In genomic region chr6:32976334-32977069, GRCh38 we compare ENCODE assay signal across 10 cellular contexts. TPM values are rescaled to one million over a fixed set of nuclear protein-coding genes. Genes with fewer than 3 reads are reported as not detected.
DNase-seq lines count a peak whose midpoint lies in the region; ATAC-seq, FAIRE-seq and TF ChIP-seq lines count a peak whose summit lies in the region.
"Had no signal": no experiment of that assay in that cellular context is flagged by ENCODE, and none has a peak within 500 bp of the region (broad histone marks: within the 10 kb centered on the region; RNA-seq: fewer than 3 reads in every experiment).

No MANE protein-coding gene starts in this region.

- H3K23ac ChIP-seq in H1 (ENCODE audit: insufficient read length), result no peak overlapping the region
- H3K23ac ChIP-seq in trophoblast cell (ENCODE audit: low read length), result no peak overlapping the region

- FAIRE-seq in H1 (lab: Jason Lieb, UNC), result no peak

- WGBS in H1 (ENCODE audit: extremely low coverage in 1 of 2, insufficient coverage in 1 of 2, insufficient read length in 1 of 2, insufficient replicate concordance in 2 of 2, low coverage in 1 of 2, low lambda C conversion rate in 2 of 2, missing lambda C conversion rate in 1 of 2), 2 experiments, result 95% methylated on average over 7 of the region's 7 CpGs; no CpG with 5 or more reads in 1 of the 2 experiments
- WGBS in trophoblast cell (ENCODE audit: extremely low coverage, insufficient coverage, insufficient read length), result no CpG with 5 or more reads among the region's 7 CpGs
- WGBS in body of pancreas, 2 donors, result 50 to 66% methylated on average over 7 of the region's 7 CpGs

- DNase-seq in T-helper 1 cell, result no peak
- DNase-seq in Panc1 (ENCODE audit: low read depth, low spot score), result no peak
- no peak for DNase-seq in H1 (ENCODE audit: low read depth in 1 of 2, low spot score in 2 of 2)
- peak in 1 of 2 donors; percentile 17 for DNase-seq in trophoblast cell
- DNase-seq in NCI-H1436 (lab: John Stamatoyannopoulos, UW), result no peak
- no peak for DNase-seq in foreskin melanocyte
- DNase-seq in body of pancreas, result no peak
- DNase-seq: MG63, NCI-H774 had no signal

- H4K91ac ChIP-seq in H1 (replicated peaks; ENCODE audit: insufficient read length, low read length) (no peak overlapping the region), trophoblast cell (ENCODE audit: low read depth, low read length) (no peak overlapping the region)

- H4K12ac ChIP-seq in trophoblast cell (ENCODE audit: low read depth, low read length), result no peak overlapping the region

- H3K27me3 ChIP-seq in Panc1 (ENCODE audit: control insufficient read depth, insufficient read depth, low read length), result no peaks in the 10 kb centered on the region
- no peaks in the 10 kb centered on the region for H3K27me3 ChIP-seq in H1 (replicated peaks in 1 of 4; ENCODE audit: control insufficient read depth in 3 of 4, extremely low read depth in 1 of 4, insufficient read depth in 3 of 4, low read length in 3 of 4)
- no peaks in the 10 kb centered on the region for H3K27me3 ChIP-seq in trophoblast cell (ENCODE audit: insufficient read depth, low read length)
- no peaks in the 10 kb centered on the region for H3K27me3 ChIP-seq in body of pancreas
- H3K27me3 ChIP-seq: MG63 had no signal

- no peak overlapping the region for H2BK15ac ChIP-seq in H1 (ENCODE audit: low read length)

- H3K79me2 ChIP-seq in H1 (ENCODE audit: control insufficient read depth in 1 of 2, insufficient read depth in 2 of 2, low read length in 2 of 2), result peaks cover 44 to 76% of the 10 kb centered on the region in 2 experiments
- peaks cover 27% of the 10 kb centered on the region for H3K79me2 ChIP-seq in trophoblast cell (ENCODE audit: control insufficient read depth, insufficient read depth, low read length, poor library complexity)

- TF ChIP-seq POLR2A in H1 (IDR thresholded peaks at IDR 0.05; ENCODE audit: control extremely low read depth in 1 of 2, low read depth in 2 of 2, low read length in 2 of 2) (no peak), body of pancreas (IDR thresholded peaks at IDR 0.05) (no peak)

- POLR2A ChIA-PET in Panc1 (lab: Charles Lee) (no interaction called here), H1 (lab: Charles Lee; ENCODE audit: partially characterized antibody) (interaction anchor here (1.2 to 33.3 kb wide), 6 partner anchors 3 to 435 kb away, joined by 3 to 1158 read pairs (median 62); partner anchors contain the start of genes BRD2 and HLA-DMA)

- peak overlapping the region; percentile 94 to 100 for H3K4me3 ChIP-seq in Panc1 (ENCODE audit: low read depth in 2 of 2, low read length in 2 of 2)
- no peak overlapping the region for H3K4me3 ChIP-seq in H1 (ENCODE audit: extremely low read depth in 1 of 4, insufficient read depth in 2 of 4, low read depth in 3 of 4, low read length in 4 of 4)
- no peak overlapping the region for H3K4me3 ChIP-seq in trophoblast cell (ENCODE audit: low read depth, low read length)
- no peak overlapping the region for H3K4me3 ChIP-seq in body of pancreas

- no peak overlapping the region for H2BK12ac ChIP-seq in H1 (ENCODE audit: low read depth, low read length)
- H2BK12ac ChIP-seq in trophoblast cell (ENCODE audit: low read length), result no peak overlapping the region

- intact Hi-C loops in Panc1 (cut with micrococcal nuclease; ENCODE audit: unreplicated experiment) (no loop called here), body of pancreas (cut with DNase I) (no loop called here)

- H3K4me2 ChIP-seq in H1 (ENCODE audit: insufficient read depth in 1 of 2, low read depth in 2 of 2, low read length in 2 of 2) (peak overlapping the region in 1 of 2 experiments; percentile 28; a peak in 1 of 4 replicates), trophoblast cell (ENCODE audit: low read length) (no peak overlapping the region)

- peaks cover 58% of the 10 kb centered on the region for H3K4me1 ChIP-seq in Panc1 (ENCODE audit: control insufficient read depth, insufficient read depth, low read length)
- peaks cover 0 to 11% (median 6%) of the 10 kb centered on the region in 4 experiments; a peak in 5 of 7 replicates for H3K4me1 ChIP-seq in H1 (replicated peaks in 1 of 4; ENCODE audit: control insufficient read depth in 3 of 4, insufficient read depth in 4 of 4, low read length in 3 of 4)
- H3K4me1 ChIP-seq in trophoblast cell (ENCODE audit: control insufficient read depth in 1 of 2, insufficient read depth in 2 of 2, low read length in 2 of 2), result peaks cover 0 to 8% of the 10 kb centered on the region in 2 experiments
- H3K4me1 ChIP-seq in body of pancreas, result peaks cover 56% of the 10 kb centered on the region

- no peak overlapping the region for H3K14ac ChIP-seq in H1 (ENCODE audit: insufficient read length)
- H3K14ac ChIP-seq in trophoblast cell (ENCODE audit: low read length), result no peak overlapping the region

- peaks cover 67% of the 10 kb centered on the region in 2 experiments for H4K20me1 ChIP-seq in H1 (replicated peaks in 1 of 2; ENCODE audit: control insufficient read depth in 1 of 2, insufficient read depth in 2 of 2, low read length in 2 of 2)

- TF ChIP-seq EP300 in H1 (IDR thresholded peaks at IDR 0.05; ENCODE audit: borderline replicate concordance in 1 of 2, low read depth in 2 of 2, low read length in 2 of 2), result no peak

- peaks cover 14% of the 10 kb centered on the region for H3K23me2 ChIP-seq in H1 (ENCODE audit: low read depth, low read length)

- H3K4me3 Mint-ChIP-seq in T-helper 1 cell treated with Interleukin-12 subunit alpha and Interleukin-12 subunit beta and Interleukin-4 antibody, amounts not matched to agents 30 μg/mL and 1 μg/mL, for 36 hours, result peak overlapping the region; percentile 93

- H3K4ac ChIP-seq in H1 (replicated peaks; ENCODE audit: insufficient read length, low read depth, low read length), result no peak overlapping the region
- H3K4ac ChIP-seq in trophoblast cell (ENCODE audit: low read depth, low read length), result peak overlapping the region; percentile 45

- H2AK5ac ChIP-seq in H1 (ENCODE audit: low read depth, low read length) (no peak overlapping the region), trophoblast cell (ENCODE audit: low read length) (no peak overlapping the region)

- BruUV-seq in Panc1 (replicated peaks; lab: Mats Ljungman, UMichigan), result no TSS peak

- H3K36me3 Mint-ChIP-seq in T-helper 1 cell treated with Interleukin-12 subunit alpha and Interleukin-12 subunit beta and Interleukin-4 antibody, amounts not matched to agents 30 μg/mL and 1 μg/mL, for 36 hours (ENCODE audit: low read depth), result peaks cover 95% of the 10 kb centered on the region

- H3K27ac ChIP-seq in Panc1 (ENCODE audit: low read length) (peak overlapping the region; percentile 44; the same call in 1 of the 2 replicates), H1 (ENCODE audit: low read depth, low read length) (no peak overlapping the region), trophoblast cell (ENCODE audit: low read depth, low read length) (no peak overlapping the region), body of pancreas (peak overlapping the region in 1 of 4 donors; percentile 20)

- no peak overlapping the region for H3K56ac ChIP-seq in H1 (replicated peaks; ENCODE audit: insufficient read length, low read depth, low read length)

- no peak overlapping the region for H4K8ac ChIP-seq in H1 (ENCODE audit: extremely low read depth, insufficient read depth, low read length)
- no peak overlapping the region for H4K8ac ChIP-seq in trophoblast cell (ENCODE audit: low read depth, low read length)

- peak overlapping the region; percentile 55 for H3K27ac Mint-ChIP-seq in T-helper 1 cell treated with Interleukin-12 subunit alpha and Interleukin-12 subunit beta and Interleukin-4 antibody, amounts not matched to agents 30 μg/mL and 1 μg/mL, for 36 hours

- H3K9me3 Mint-ChIP-seq in T-helper 1 cell treated with Interleukin-12 subunit alpha and Interleukin-12 subunit beta and Interleukin-4 antibody, amounts not matched to agents 30 μg/mL and 1 μg/mL, for 36 hours, result no peaks in the 10 kb centered on the region

- no peak overlapping the region for H4K5ac ChIP-seq in H1 (ENCODE audit: insufficient read length, low read depth, low read length)

- H2BK120ac ChIP-seq in H1 (replicated peaks; ENCODE audit: low read depth, low read length), result no peak overlapping the region
- no peak overlapping the region for H2BK120ac ChIP-seq in trophoblast cell (ENCODE audit: insufficient read depth, low read length, poor library complexity)

- H3K18ac ChIP-seq in H1 (ENCODE audit: extremely low read depth, low read length) (no peak overlapping the region), trophoblast cell (ENCODE audit: low read length) (no peak overlapping the region)

- no peaks in the 10 kb centered on the region for H3K9me3 ChIP-seq in Panc1 (ENCODE audit: control insufficient read depth, insufficient read depth, low read depth, low read length)
- no peaks in the 10 kb centered on the region; a peak in 2 of 4 replicates for H3K9me3 ChIP-seq in H1 (ENCODE audit: insufficient read depth in 2 of 2, low read depth in 1 of 2, low read length in 1 of 2)
- peaks cover 2% of the 10 kb centered on the region for H3K9me3 ChIP-seq in trophoblast cell (ENCODE audit: insufficient read depth, low read depth, low read length)
- H3K9me3 ChIP-seq in body of pancreas, result no peaks in the 10 kb centered on the region
- H3K9me3 ChIP-seq: MG63 had no signal

- in situ Hi-C loops in Panc1 (cut with HindIII; ENCODE audit: low pct_unique_long_range_greater_than_20kb, low sequenced_read_pairs), result no loop called here

- H2BK20ac ChIP-seq in H1 (ENCODE audit: low read length), result no peak overlapping the region

- no peak overlapping the region for H2BK5ac ChIP-seq in H1 (ENCODE audit: low read depth, low read length)
- H2BK5ac ChIP-seq in trophoblast cell (ENCODE audit: low read depth, low read length, poor library complexity), result no peak overlapping the region

- peaks cover 78% of the 10 kb centered on the region for H3K36me3 ChIP-seq in Panc1 (ENCODE audit: control insufficient read depth, insufficient read depth, low read length)
- peaks cover 62 to 95% (median 79%) of the 10 kb centered on the region in 4 experiments for H3K36me3 ChIP-seq in H1 (ENCODE audit: control insufficient read depth in 2 of 4, insufficient read depth in 4 of 4, low read length in 3 of 4)
- H3K36me3 ChIP-seq in trophoblast cell (ENCODE audit: control insufficient read depth in 1 of 2, insufficient read depth in 2 of 2, low read length in 2 of 2), result peaks cover 63 to 75% of the 10 kb centered on the region in 2 experiments
- H3K36me3 ChIP-seq in body of pancreas (replicated peaks in 1 of 2; ENCODE audit: insufficient read depth in 1 of 2, low read depth in 2 of 2), result peaks cover 39 to 56% of the 10 kb centered on the region in 2 donors

- H3K79me1 ChIP-seq in H1 (ENCODE audit: low read depth, low read length) (peaks cover 11% of the 10 kb centered on the region), trophoblast cell (ENCODE audit: low read length) (peaks cover 7% of the 10 kb centered on the region)

- no peak for TF ChIP-seq RAD21 in H1 (IDR thresholded peaks at IDR 0.05 in 1 of 2, conservative IDR thresholded peaks at IDR 0.05 in 1 of 2; ENCODE audit: low read depth in 2 of 2, low read length in 2 of 2)

- CTCF ChIA-PET in Panc1 (lab: Charles Lee), result no interaction called here
- CTCF ChIA-PET in H1 (lab: Charles Lee; ENCODE audit: partially characterized antibody), result interaction anchor here (0.6 to 14.6 kb wide), 5 partner anchors 7 to 656 kb away, joined by 3 to 110 read pairs (median 3); partner anchors contain the start of gene HLA-DMA

- H3K27me3 Mint-ChIP-seq in T-helper 1 cell treated with Interleukin-12 subunit alpha and Interleukin-12 subunit beta and Interleukin-4 antibody, amounts not matched to agents 30 μg/mL and 1 μg/mL, for 36 hours (ENCODE audit: low read depth), result no peaks in the 10 kb centered on the region

- no peak overlapping the region for H3K9ac ChIP-seq in H1 (replicated peaks in 1 of 4; ENCODE audit: extremely low read depth in 1 of 4, low read depth in 3 of 4, low read length in 3 of 4)
- H3K9ac ChIP-seq in trophoblast cell (ENCODE audit: low read length), result no peak overlapping the region

- no peak for ATAC-seq in Panc1
- ATAC-seq in body of pancreas, result no peak

- H3K4me1 Mint-ChIP-seq in T-helper 1 cell treated with Interleukin-12 subunit alpha and Interleukin-12 subunit beta and Interleukin-4 antibody, amounts not matched to agents 30 μg/mL and 1 μg/mL, for 36 hours (ENCODE audit: low read depth), result peaks cover 40% of the 10 kb centered on the region

- H2AFZ ChIP-seq in H1 (ENCODE audit: low read length) (no peak overlapping the region), trophoblast cell (ENCODE audit: insufficient read depth, low read length, poor library complexity) (no peak overlapping the region)

- TF ChIP-seq CTCF in Panc1 (IDR thresholded peaks at IDR 0.05) (no peak), H1 (IDR thresholded peaks at IDR 0.05; ENCODE audit: control extremely low read depth in 1 of 3, insufficient read depth in 1 of 3, low read depth in 1 of 3, low read length in 3 of 3) (no peak), body of pancreas (IDR thresholded peaks at IDR 0.05) (no peak)

RNA-seq across cellular contexts. Expression of gene BRD2, which starts 8.1 kb away (rescaled TPM):
- total RNA-seq in Panc1 (2021; ENCODE audit: unreplicated experiment) (209 TPM), body of pancreas (100 to 1,000 TPM in 1 of 2 donors, 10 to 100 TPM in 1; 99.1 to 171 TPM)
- polyA plus RNA-seq in Panc1 (2012; ENCODE audit: insufficient read length), result 161 TPM
- total RNA-seq in H1 (2021; fragmentation: NEBNext Ultra II Directional; extraction: Animal tissue kit (Norgen Biotek cat#: 25700)), result 179 and 185 TPM in 2 replicates
- polyA plus RNA-seq in H1 (2011; rRNA removed), result 101 and 132 TPM in 2 replicates
- polyA plus RNA-seq in H1 (2011; cell fraction: cytosol; rRNA removed), result 118 TPM
- 277 TPM for polyA plus RNA-seq in H1 (2011; cell fraction: nucleus; rRNA removed)
- polyA plus RNA-seq in H1 (2012, experiment 1 of 2), result 160 to 229 TPM (median 169 TPM) in 4 replicates
- 108 TPM for polyA plus RNA-seq in H1 (2012, experiment 2 of 2)
- 146 TPM for polyA plus RNA-seq in H1 (2013, experiment 1 of 2)
- 135 TPM for polyA plus RNA-seq in H1 (2013, experiment 2 of 2)
- 120 and 132 TPM in 2 replicates for polyA minus RNA-seq in H1 (2011; rRNA and poly(A)+ RNA removed)
- 85.9 TPM for polyA minus RNA-seq in H1 (2011; cell fraction: cytosol; rRNA and poly(A)+ RNA removed)
- polyA minus RNA-seq in H1 (2011; cell fraction: nucleus; rRNA and poly(A)+ RNA removed), result 174 TPM
- 265 and 273 TPM in 2 replicates for polyA plus RNA-seq in trophoblast cell (2013)

RNA-seq across cellular contexts. Expression of gene HLA-DMA, which starts 23.6 kb away (rescaled TPM):
- total RNA-seq in Panc1 (2021; ENCODE audit: unreplicated experiment) (2.8 TPM), body of pancreas (10 to 100 TPM; 15.8 to 26.7 TPM)
- polyA plus RNA-seq in Panc1 (2012; ENCODE audit: insufficient read length), result 1.3 TPM
- total RNA-seq in H1 (2021; fragmentation: NEBNext Ultra II Directional; extraction: Animal tissue kit (Norgen Biotek cat#: 25700)), result 13.3 and 15.1 TPM in 2 replicates
- polyA plus RNA-seq in H1 (2011; rRNA removed), result 18.0 and 23.1 TPM in 2 replicates
- 16.6 TPM for polyA plus RNA-seq in H1 (2011; cell fraction: cytosol; rRNA removed)
- polyA plus RNA-seq in H1 (2011; cell fraction: nucleus; rRNA removed), result 27.7 TPM
- 11.8 to 16.5 TPM (median 15.3 TPM) in 4 replicates for polyA plus RNA-seq in H1 (2012, experiment 1 of 2)
- 18.7 TPM for polyA plus RNA-seq in H1 (2012, experiment 2 of 2)
- 14.8 TPM for polyA plus RNA-seq in H1 (2013, experiment 1 of 2)
- 15.8 TPM for polyA plus RNA-seq in H1 (2013, experiment 2 of 2)
- polyA minus RNA-seq in H1 (2011; rRNA and poly(A)+ RNA removed), result 8.9 and 9.5 TPM in 2 replicates
- polyA minus RNA-seq in H1 (2011; cell fraction: cytosol; rRNA and poly(A)+ RNA removed), result 5.5 TPM
- polyA minus RNA-seq in H1 (2011; cell fraction: nucleus; rRNA and poly(A)+ RNA removed), result 8.5 TPM
- 8.5 and 8.8 TPM in 2 replicates for polyA plus RNA-seq in trophoblast cell (2013)

RNA-seq across cellular contexts. Expression of gene HLA-DOA, which starts 32.9 kb away (rescaled TPM):
- total RNA-seq in Panc1 (2021; ENCODE audit: unreplicated experiment), result 0.08 TPM
- polyA plus RNA-seq in Panc1 (2012; ENCODE audit: insufficient read length), result not detected
- total RNA-seq in H1 (2021; fragmentation: NEBNext Ultra II Directional; extraction: Animal tissue kit (Norgen Biotek cat#: 25700)), result 23.7 TPM in 2 replicates
- 89.0 and 120 TPM in 2 replicates for polyA plus RNA-seq in H1 (2011; rRNA removed)
- polyA plus RNA-seq in H1 (2011; cell fraction: cytosol; rRNA removed), result 55.7 TPM
- polyA plus RNA-seq in H1 (2011; cell fraction: nucleus; rRNA removed), result 127 TPM
- 30.8 to 37.5 TPM (median 34.1 TPM) in 4 replicates for polyA plus RNA-seq in H1 (2012, experiment 1 of 2)
- polyA plus RNA-seq in H1 (2012, experiment 2 of 2), result 56.4 TPM
- polyA plus RNA-seq in H1 (2013, experiment 1 of 2), result 32.5 TPM
- 36.8 TPM for polyA plus RNA-seq in H1 (2013, experiment 2 of 2)
- 73.5 and 94.6 TPM in 2 replicates for polyA minus RNA-seq in H1 (2011; rRNA and poly(A)+ RNA removed)
- polyA minus RNA-seq in H1 (2011; cell fraction: cytosol; rRNA and poly(A)+ RNA removed), result 28.8 TPM
- 40.2 TPM for polyA minus RNA-seq in H1 (2011; cell fraction: nucleus; rRNA and poly(A)+ RNA removed)
- polyA plus RNA-seq in trophoblast cell (2013), result 0.05 and 0.08 TPM in 2 replicates
- total RNA-seq in body of pancreas, result 10 to 100 TPM in 1 of 2 donors, 1 to 10 TPM in 1; 2.0 to 83.3 TPM

RNA-seq across cellular contexts. Expression of gene HLA-DMB, which starts 35.7 kb away (rescaled TPM):
- total RNA-seq in Panc1 (2021; ENCODE audit: unreplicated experiment) (0.44 TPM), body of pancreas (10 to 100 TPM in 1 of 2 donors, 1 to 10 TPM in 1; 3.0 to 14.3 TPM)
- polyA plus RNA-seq in Panc1 (2012; ENCODE audit: insufficient read length), result not detected
- 1.3 and 2.7 TPM in 2 replicates for total RNA-seq in H1 (2021; fragmentation: NEBNext Ultra II Directional; extraction: Animal tissue kit (Norgen Biotek cat#: 25700))
- 3.2 and 4.7 TPM in 2 replicates for polyA plus RNA-seq in H1 (2011; rRNA removed)
- 3.1 TPM for polyA plus RNA-seq in H1 (2011; cell fraction: cytosol; rRNA removed)
- polyA plus RNA-seq in H1 (2011; cell fraction: nucleus; rRNA removed), result 2.7 TPM
- polyA plus RNA-seq in H1 (2012, experiment 1 of 2), result 1.6 to 2.7 TPM (median 2.2 TPM) in 4 replicates
- 3.1 TPM for polyA plus RNA-seq in H1 (2012, experiment 2 of 2)
- polyA plus RNA-seq in H1 (2013, experiment 1 of 2), result 4.2 TPM
- 4.2 TPM for polyA plus RNA-seq in H1 (2013, experiment 2 of 2)
- polyA minus RNA-seq in H1 (2011; rRNA and poly(A)+ RNA removed), result 2.2 and 2.5 TPM in 2 replicates
- 2.0 TPM for polyA minus RNA-seq in H1 (2011; cell fraction: cytosol; rRNA and poly(A)+ RNA removed)
- 1.7 TPM for polyA minus RNA-seq in H1 (2011; cell fraction: nucleus; rRNA and poly(A)+ RNA removed)
- polyA plus RNA-seq in trophoblast cell (2013), result 2.4 and 2.5 TPM in 2 replicates

Comparison
In these comparisons a context has a peak if more than half of its experiments do, and no peak if none do; other contexts are left out.
1. H3K4me3 ChIP-seq: peak in Panc1 (2 of 2); none in H1 (0 of 4), trophoblast cell (single experiment) and body of pancreas (0 of 2).